In the genomic region with DNA sequence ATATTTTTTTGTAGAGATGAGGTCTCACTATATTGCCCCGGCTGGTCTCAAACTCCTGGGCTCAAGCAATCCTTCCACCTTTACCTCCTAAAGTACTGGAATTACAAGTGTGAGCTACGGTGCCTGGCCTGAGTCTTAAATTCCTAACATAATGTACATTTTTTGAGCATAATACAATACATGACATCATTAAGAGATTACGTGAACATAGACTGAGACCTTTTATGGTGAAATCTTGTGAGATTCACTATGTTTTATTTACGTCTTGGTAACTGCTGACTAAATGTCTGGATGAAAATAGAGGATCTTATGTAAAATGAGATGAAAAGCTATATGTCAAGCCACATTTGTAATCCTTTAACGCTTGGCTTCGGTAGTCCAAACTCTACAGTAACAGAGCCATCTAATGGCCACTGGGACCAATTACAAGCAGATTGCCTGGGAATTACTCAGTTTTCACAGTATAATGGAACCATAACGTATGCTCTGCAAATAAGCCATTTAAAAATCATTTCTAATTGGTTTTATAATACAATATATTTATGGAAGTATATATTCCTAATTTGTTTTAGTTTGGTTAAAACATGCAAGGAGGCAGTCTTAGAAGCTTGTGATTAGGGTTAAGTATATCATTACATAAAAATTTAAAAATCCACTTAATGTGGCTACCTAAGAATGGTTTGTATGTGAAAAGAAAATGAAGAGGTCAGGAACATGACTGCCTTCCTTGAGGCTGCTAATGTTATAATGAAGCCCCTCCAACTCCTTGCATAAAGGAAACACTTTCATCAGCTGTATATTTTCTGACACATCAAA, we compare ENCODE assay signal across 1 cellular context.
TF ChIP-seq lines count a peak whose summit lies in the region.

No MANE protein-coding gene starts in this region.

TF ChIP-seq in SK-N-SH, 30 proteins besides CTCF, POLR2A, EP300 and RAD21 (continued from another document):
- TF ChIP-seq, protein P1, sequence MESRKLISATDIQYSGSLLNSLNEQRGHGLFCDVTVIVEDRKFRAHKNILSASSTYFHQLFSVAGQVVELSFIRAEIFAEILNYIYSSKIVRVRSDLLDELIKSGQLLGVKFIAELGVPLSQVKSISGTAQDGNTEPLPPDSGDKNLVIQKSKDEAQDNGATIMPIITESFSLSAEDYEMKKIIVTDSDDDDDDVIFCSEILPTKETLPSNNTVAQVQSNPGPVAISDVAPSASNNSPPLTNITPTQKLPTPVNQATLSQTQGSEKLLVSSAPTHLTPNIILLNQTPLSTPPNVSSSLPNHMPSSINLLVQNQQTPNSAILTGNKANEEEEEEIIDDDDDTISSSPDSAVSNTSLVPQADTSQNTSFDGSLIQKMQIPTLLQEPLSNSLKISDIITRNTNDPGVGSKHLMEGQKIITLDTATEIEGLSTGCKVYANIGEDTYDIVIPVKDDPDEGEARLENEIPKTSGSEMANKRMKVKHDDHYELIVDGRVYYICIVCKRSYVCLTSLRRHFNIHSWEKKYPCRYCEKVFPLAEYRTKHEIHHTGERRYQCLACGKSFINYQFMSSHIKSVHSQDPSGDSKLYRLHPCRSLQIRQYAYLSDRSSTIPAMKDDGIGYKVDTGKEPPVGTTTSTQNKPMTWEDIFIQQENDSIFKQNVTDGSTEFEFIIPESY (IDR thresholded peaks at IDR 0.05; ENCODE audit: borderline replicate concordance, low read depth), result no peak
- no peak for TF ChIP-seq FOXJ3 (CRISPR knock-in tag; IDR thresholded peaks at IDR 0.05)
- TF ChIP-seq, protein P2, sequence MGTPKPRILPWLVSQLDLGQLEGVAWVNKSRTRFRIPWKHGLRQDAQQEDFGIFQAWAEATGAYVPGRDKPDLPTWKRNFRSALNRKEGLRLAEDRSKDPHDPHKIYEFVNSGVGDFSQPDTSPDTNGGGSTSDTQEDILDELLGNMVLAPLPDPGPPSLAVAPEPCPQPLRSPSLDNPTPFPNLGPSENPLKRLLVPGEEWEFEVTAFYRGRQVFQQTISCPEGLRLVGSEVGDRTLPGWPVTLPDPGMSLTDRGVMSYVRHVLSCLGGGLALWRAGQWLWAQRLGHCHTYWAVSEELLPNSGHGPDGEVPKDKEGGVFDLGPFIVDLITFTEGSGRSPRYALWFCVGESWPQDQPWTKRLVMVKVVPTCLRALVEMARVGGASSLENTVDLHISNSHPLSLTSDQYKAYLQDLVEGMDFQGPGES (IDR thresholded peaks at IDR 0.05; ENCODE audit: low read depth, low read length), result no peak
- TF ChIP-seq SMC3 (IDR thresholded peaks at IDR 0.05; ENCODE audit: low read depth, low read length), result peak; percentile 99
- peak; percentile 73 for TF ChIP-seq RCOR1 (IDR thresholded peaks at IDR 0.05; ENCODE audit: low read length)
- TF ChIP-seq FOSL2 (IDR thresholded peaks at IDR 0.05; ENCODE audit: borderline replicate concordance, low read depth), result peak; percentile 42; the same call in 1 of the 2 replicates
- TF ChIP-seq SIN3A (IDR thresholded peaks at IDR 0.05; ENCODE audit: borderline replicate concordance, low read depth, low read length), result 0 out of 2 replicates have a peak, but pooled peaks have one; percentile 20
- no peak for TF ChIP-seq MEF2A (IDR thresholded peaks at IDR 0.05; ENCODE audit: borderline replicate concordance, low read depth)
- peak; percentile 67 for TF ChIP-seq CHD2 (IDR thresholded peaks at IDR 0.05; ENCODE audit: low read length, partially characterized antibody)
- peak; percentile 76 for TF ChIP-seq RFX5 (IDR thresholded peaks at IDR 0.05; ENCODE audit: low read length)
- no peak for TF ChIP-seq TEAD4 (IDR thresholded peaks at IDR 0.05; ENCODE audit: borderline replicate concordance, insufficient read depth)
- no peak for TF ChIP-seq EZH2phosphoT487 (IDR thresholded peaks at IDR 0.05; ENCODE audit: borderline replicate concordance, low read depth)
- TF ChIP-seq JUND (IDR thresholded peaks at IDR 0.05), result no peak
